In genomic region chr19:35140898-35141626, GRCh38 we compare ENCODE assay signal across 1 cellular context.
TF ChIP-seq lines count a peak whose summit lies in the region.

No MANE protein-coding gene starts in this region.

TF ChIP-seq in K562, 482 proteins besides CTCF, POLR2A, EP300 and RAD21 (continues in another document):
- no peak for TF ChIP-seq MBD2 (IDR thresholded peaks at IDR 0.05; ENCODE audit: borderline replicate concordance, low read depth)
- TF ChIP-seq, protein P1, sequence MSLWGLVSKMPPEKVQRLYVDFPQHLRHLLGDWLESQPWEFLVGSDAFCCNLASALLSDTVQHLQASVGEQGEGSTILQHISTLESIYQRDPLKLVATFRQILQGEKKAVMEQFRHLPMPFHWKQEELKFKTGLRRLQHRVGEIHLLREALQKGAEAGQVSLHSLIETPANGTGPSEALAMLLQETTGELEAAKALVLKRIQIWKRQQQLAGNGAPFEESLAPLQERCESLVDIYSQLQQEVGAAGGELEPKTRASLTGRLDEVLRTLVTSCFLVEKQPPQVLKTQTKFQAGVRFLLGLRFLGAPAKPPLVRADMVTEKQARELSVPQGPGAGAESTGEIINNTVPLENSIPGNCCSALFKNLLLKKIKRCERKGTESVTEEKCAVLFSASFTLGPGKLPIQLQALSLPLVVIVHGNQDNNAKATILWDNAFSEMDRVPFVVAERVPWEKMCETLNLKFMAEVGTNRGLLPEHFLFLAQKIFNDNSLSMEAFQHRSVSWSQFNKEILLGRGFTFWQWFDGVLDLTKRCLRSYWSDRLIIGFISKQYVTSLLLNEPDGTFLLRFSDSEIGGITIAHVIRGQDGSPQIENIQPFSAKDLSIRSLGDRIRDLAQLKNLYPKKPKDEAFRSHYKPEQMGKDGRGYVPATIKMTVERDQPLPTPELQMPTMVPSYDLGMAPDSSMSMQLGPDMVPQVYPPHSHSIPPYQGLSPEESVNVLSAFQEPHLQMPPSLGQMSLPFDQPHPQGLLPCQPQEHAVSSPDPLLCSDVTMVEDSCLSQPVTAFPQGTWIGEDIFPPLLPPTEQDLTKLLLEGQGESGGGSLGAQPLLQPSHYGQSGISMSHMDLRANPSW (CRISPR knock-in tag; IDR thresholded peaks at IDR 0.05): no peak
- peak; percentile 63; the same call in 1 of the 2 replicates for TF ChIP-seq RB1 (IDR thresholded peaks at IDR 0.05; ENCODE audit: low read depth)
- peak; percentile 15 for TF ChIP-seq CXXC5 (CRISPR knock-in tag; IDR thresholded peaks at IDR 0.05)
- 0 out of 2 replicates have a peak, but pooled peaks have one; percentile 22 for TF ChIP-seq SREBF1 (IDR thresholded peaks at IDR 0.05; ENCODE audit: borderline replicate concordance, low read depth, low read length)
- no peak for TF ChIP-seq ZNF639 (CRISPR knock-in tag; conservative IDR thresholded peaks at IDR 0.05 in 1 of 2, IDR thresholded peaks at IDR 0.05 in 1 of 2)
- no peak for TF ChIP-seq GABPA (tag; conservative IDR thresholded peaks at IDR 0.05; ENCODE audit: low read depth)
- no peak for TF ChIP-seq MTA1 (IDR thresholded peaks at IDR 0.05; ENCODE audit: borderline replicate concordance)
- TF ChIP-seq CBFA2T2 (conservative IDR thresholded peaks at IDR 0.05): no peak
- peak; percentile 47 to 55; a peak in 2 of 4 replicates for TF ChIP-seq MAZ (CRISPR knock-in tag; conservative IDR thresholded peaks at IDR 0.05 in 1 of 2, IDR thresholded peaks at IDR 0.05 in 1 of 2)
- TF ChIP-seq, protein P2, sequence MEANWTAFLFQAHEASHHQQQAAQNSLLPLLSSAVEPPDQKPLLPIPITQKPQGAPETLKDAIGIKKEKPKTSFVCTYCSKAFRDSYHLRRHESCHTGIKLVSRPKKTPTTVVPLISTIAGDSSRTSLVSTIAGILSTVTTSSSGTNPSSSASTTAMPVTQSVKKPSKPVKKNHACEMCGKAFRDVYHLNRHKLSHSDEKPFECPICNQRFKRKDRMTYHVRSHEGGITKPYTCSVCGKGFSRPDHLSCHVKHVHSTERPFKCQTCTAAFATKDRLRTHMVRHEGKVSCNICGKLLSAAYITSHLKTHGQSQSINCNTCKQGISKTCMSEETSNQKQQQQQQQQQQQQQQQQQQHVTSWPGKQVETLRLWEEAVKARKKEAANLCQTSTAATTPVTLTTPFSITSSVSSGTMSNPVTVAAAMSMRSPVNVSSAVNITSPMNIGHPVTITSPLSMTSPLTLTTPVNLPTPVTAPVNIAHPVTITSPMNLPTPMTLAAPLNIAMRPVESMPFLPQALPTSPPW (CRISPR knock-in tag; IDR thresholded peaks at IDR 0.05): peak; percentile 95
- peak; percentile 39 for TF ChIP-seq ARHGAP35 (IDR thresholded peaks at IDR 0.05; ENCODE audit: partially characterized antibody)
- TF ChIP-seq NONO (IDR thresholded peaks at IDR 0.05; ENCODE audit: low read depth in 2 of 2, low read length in 1 of 2): no peak
- peak; percentile 18 for TF ChIP-seq ZNF280A (IDR thresholded peaks at IDR 0.05; ENCODE audit: low read depth, partially characterized antibody)
- TF ChIP-seq ARID3B (CRISPR knock-in tag; IDR thresholded peaks at IDR 0.05; ENCODE audit: borderline replicate concordance): no peak
- TF ChIP-seq ZBTB7A (IDR thresholded peaks at IDR 0.05; ENCODE audit: borderline replicate concordance, control insufficient read depth, low read depth, low read length): no peak
- no peak for TF ChIP-seq HOXB6 (CRISPR knock-in tag; IDR thresholded peaks at IDR 0.05; ENCODE audit: borderline replicate concordance)
- TF ChIP-seq, protein P3, sequence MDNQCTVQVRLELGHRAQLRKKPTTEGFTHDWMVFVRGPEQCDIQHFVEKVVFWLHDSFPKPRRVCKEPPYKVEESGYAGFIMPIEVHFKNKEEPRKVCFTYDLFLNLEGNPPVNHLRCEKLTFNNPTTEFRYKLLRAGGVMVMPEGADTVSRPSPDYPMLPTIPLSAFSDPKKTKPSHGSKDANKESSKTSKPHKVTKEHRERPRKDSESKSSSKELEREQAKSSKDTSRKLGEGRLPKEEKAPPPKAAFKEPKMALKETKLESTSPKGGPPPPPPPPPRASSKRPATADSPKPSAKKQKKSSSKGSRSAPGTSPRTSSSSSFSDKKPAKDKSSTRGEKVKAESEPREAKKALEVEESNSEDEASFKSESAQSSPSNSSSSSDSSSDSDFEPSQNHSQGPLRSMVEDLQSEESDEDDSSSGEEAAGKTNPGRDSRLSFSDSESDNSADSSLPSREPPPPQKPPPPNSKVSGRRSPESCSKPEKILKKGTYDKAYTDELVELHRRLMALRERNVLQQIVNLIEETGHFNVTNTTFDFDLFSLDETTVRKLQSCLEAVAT (IDR thresholded peaks at IDR 0.05): peak in 1 of 2 experiments; percentile 50; a peak in 1 of 4 replicates
- peak; percentile 42; the same call in 1 of the 2 replicates for TF ChIP-seq RBFOX2 (IDR thresholded peaks at IDR 0.05; ENCODE audit: low read depth, low read length)
- no peak for TF ChIP-seq POU5F1 (IDR thresholded peaks at IDR 0.05; ENCODE audit: borderline replicate concordance, low read depth, low read length, partially characterized antibody)
- no peak for TF ChIP-seq TAL1 (IDR thresholded peaks at IDR 0.05)
- TF ChIP-seq OTX1 (CRISPR knock-in tag; IDR thresholded peaks at IDR 0.05): peak; percentile 80; the same call in 1 of the 2 replicates
- peak; percentile 44; the same call in 1 of the 2 replicates for TF ChIP-seq SMC3 (conservative IDR thresholded peaks at IDR 0.05; ENCODE audit: insufficient read depth, low read depth, low read length)
- TF ChIP-seq ATF1 (CRISPR knock-in tag; IDR thresholded peaks at IDR 0.05): no peak
- no peak for TF ChIP-seq ATF1 (tag; IDR thresholded peaks at IDR 0.05)
- no peak for TF ChIP-seq RBM39 (optimal IDR thresholded peaks at IDR 0.05; ENCODE audit: low read depth, low read length)
- TF ChIP-seq ZBTB26 (CRISPR knock-in tag; IDR thresholded peaks at IDR 0.05): peak; percentile 92; the same call in 1 of the 2 replicates
- no peak for TF ChIP-seq ZNF79 (CRISPR knock-in tag; IDR thresholded peaks at IDR 0.05; ENCODE audit: low read depth)
- TF ChIP-seq, protein P4, sequence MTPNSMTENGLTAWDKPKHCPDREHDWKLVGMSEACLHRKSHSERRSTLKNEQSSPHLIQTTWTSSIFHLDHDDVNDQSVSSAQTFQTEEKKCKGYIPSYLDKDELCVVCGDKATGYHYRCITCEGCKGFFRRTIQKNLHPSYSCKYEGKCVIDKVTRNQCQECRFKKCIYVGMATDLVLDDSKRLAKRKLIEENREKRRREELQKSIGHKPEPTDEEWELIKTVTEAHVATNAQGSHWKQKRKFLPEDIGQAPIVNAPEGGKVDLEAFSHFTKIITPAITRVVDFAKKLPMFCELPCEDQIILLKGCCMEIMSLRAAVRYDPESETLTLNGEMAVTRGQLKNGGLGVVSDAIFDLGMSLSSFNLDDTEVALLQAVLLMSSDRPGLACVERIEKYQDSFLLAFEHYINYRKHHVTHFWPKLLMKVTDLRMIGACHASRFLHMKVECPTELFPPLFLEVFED (CRISPR knock-in tag; conservative IDR thresholded peaks at IDR 0.05): peak; percentile 88; the same call in 1 of the 2 replicates
- peak; percentile 82; the same call in 1 of the 2 replicates for TF ChIP-seq HLTF (IDR thresholded peaks at IDR 0.05)
- no peak for TF ChIP-seq BMI1 (IDR thresholded peaks at IDR 0.05; ENCODE audit: low read length)
- no peak for TF ChIP-seq NELFE (IDR thresholded peaks at IDR 0.05; ENCODE audit: insufficient read depth, insufficient read length)
- 0 out of 2 replicates have a peak, but pooled peaks have one; percentile 39 for TF ChIP-seq NCOA1 (IDR thresholded peaks at IDR 0.05; ENCODE audit: low read depth)
- TF ChIP-seq, protein P5, sequence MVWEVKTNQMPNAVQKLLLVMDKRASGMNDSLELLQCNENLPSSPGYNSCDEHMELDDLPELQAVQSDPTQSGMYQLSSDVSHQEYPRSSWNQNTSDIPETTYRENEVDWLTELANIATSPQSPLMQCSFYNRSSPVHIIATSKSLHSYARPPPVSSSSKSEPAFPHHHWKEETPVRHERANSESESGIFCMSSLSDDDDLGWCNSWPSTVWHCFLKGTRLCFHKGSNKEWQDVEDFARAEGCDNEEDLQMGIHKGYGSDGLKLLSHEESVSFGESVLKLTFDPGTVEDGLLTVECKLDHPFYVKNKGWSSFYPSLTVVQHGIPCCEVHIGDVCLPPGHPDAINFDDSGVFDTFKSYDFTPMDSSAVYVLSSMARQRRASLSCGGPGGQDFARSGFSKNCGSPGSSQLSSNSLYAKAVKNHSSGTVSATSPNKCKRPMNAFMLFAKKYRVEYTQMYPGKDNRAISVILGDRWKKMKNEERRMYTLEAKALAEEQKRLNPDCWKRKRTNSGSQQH (CRISPR knock-in tag; IDR thresholded peaks at IDR 0.05): peak; percentile 91
- no peak for TF ChIP-seq ZNF3 (CRISPR knock-in tag; IDR thresholded peaks at IDR 0.05)
- no peak for TF ChIP-seq MXI1 (IDR thresholded peaks at IDR 0.05; ENCODE audit: low read depth, low read length)
- TF ChIP-seq MTA3 (IDR thresholded peaks at IDR 0.05; ENCODE audit: borderline replicate concordance): no peak
- TF ChIP-seq ZBTB9 (CRISPR knock-in tag; IDR thresholded peaks at IDR 0.05): 0 out of 2 replicates have a peak, but pooled peaks have one; percentile 26
- no peak for TF ChIP-seq FOXM1 (IDR thresholded peaks at IDR 0.05; ENCODE audit: low read depth)
- no peak for TF ChIP-seq FOXM1 (CRISPR knock-in tag; IDR thresholded peaks at IDR 0.05; ENCODE audit: low read depth)
- TF ChIP-seq KLF16 (IDR thresholded peaks at IDR 0.05): no peak
- peak; percentile 92; the same call in 1 of the 2 replicates for TF ChIP-seq LARP7 (IDR thresholded peaks at IDR 0.05)
- no peak for TF ChIP-seq EWSR1 (IDR thresholded peaks at IDR 0.05; ENCODE audit: borderline replicate concordance, low read depth, partially characterized antibody)
- TF ChIP-seq, protein P6, sequence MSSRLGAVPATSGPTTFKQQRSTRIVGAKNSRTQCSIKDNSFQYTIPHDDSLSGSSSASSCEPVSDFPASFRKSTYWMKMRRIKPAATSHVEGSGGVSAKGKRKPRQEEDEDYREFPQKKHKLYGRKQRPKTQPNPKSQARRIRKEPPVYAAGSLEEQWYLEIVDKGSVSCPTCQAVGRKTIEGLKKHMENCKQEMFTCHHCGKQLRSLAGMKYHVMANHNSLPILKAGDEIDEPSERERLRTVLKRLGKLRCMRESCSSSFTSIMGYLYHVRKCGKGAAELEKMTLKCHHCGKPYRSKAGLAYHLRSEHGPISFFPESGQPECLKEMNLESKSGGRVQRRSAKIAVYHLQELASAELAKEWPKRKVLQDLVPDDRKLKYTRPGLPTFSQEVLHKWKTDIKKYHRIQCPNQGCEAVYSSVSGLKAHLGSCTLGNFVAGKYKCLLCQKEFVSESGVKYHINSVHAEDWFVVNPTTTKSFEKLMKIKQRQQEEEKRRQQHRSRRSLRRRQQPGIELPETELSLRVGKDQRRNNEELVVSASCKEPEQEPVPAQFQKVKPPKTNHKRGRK (tag; IDR thresholded peaks at IDR 0.05): peak; percentile 50; the same call in 1 of the 2 replicates
- TF ChIP-seq CBFB (CRISPR knock-in tag; IDR thresholded peaks at IDR 0.05): no peak
